In genomic region chr10:90751107-90751997, GRCh38 we compare ENCODE assay signal across 8 cellular contexts.
DNase-seq lines count a peak whose midpoint lies in the region; ATAC-seq lines count a peak whose summit lies in the region.

No MANE protein-coding gene starts in this region.

- H3K4me2 ChIP-seq in BLaER1 = peak overlapping the region; percentile 32; the same call in 1 of the 2 replicates

- H3K9ac ChIP-seq in BLaER1 = no peak overlapping the region

- no peaks in the 10 kb centered on the region for H3K36me3 ChIP-seq in BLaER1

- no peak overlapping the region for H3K27ac Mint-ChIP-seq in T-cell

- no peaks in the 10 kb centered on the region for H3K4me1 Mint-ChIP-seq in T-cell

- POLR2A ChIA-PET in T-cell (lab: Charles Lee) = no interaction called here

- H4K20me1 ChIP-seq in BLaER1 = no peaks in the 10 kb centered on the region

- no peak overlapping the region for H3K4me3 ChIP-seq in BLaER1

- ATAC-seq in GM18858 (IDR thresholded peaks at IDR 0.05; ENCODE audit: unreplicated experiment) (peak; percentile 84), HG03521 (IDR thresholded peaks at IDR 0.05; ENCODE audit: unreplicated experiment) (peak; percentile 65), T-cell (replicated peaks in 1 of 4) (peak in 3 of 4 experiments; percentile 50 to 67 (median 56))

- H3K36me3 Mint-ChIP-seq in T-cell = no peaks in the 10 kb centered on the region

- H3K27ac ChIP-seq in BLaER1 = no peak overlapping the region

- no peak overlapping the region for H3K4me3 Mint-ChIP-seq in T-cell

- H3K4me1 ChIP-seq in BLaER1 = peaks cover 42% of the 10 kb centered on the region

- no peaks in the 10 kb centered on the region for H3K27me3 ChIP-seq in BLaER1

- H3K27me3 Mint-ChIP-seq in T-cell = peaks cover 25 to 31% of the 10 kb centered on the region in 2 donors

- peak in 22 of 34 experiments; percentile 1 to 37 (median 16) for DNase-seq in T-cell
- DNase-seq in cerebellum (ENCODE audit: low spot score) = peak; percentile 6
- peak; percentile 54 to 72 for DNase-seq in lung microvascular endothelial cell (ENCODE audit: low read depth in 2 of 2)
- DNase-seq in stimulated activated naive CD4-positive, alpha-beta T cell (lab: John Stamatoyannopoulos, UW) = peak in 4 of 6 experiments; percentile 2 to 28 (median 10)
- no peak for DNase-seq in middle frontal gyrus (ENCODE audit: extremely low spot score, low spot score)

- H3K9me3 ChIP-seq in BLaER1 = no peaks in the 10 kb centered on the region

- CTCF ChIA-PET in T-cell (lab: Charles Lee) = interaction anchor here in 1 of 2 donors (0.8 kb wide), 1 partner anchor 1159 kb away, joined by 5 read pairs; no protein-coding TSS in a partner anchor

- no peaks in the 10 kb centered on the region for H3K9me3 Mint-ChIP-seq in T-cell
